ENCODE assay signal across 1 cellular context in genomic region chr11:96145163-96145585, GRCh38.
TF ChIP-seq lines count a peak whose summit lies in the region.

No MANE protein-coding gene starts in this region.

TF ChIP-seq in HepG2, 621 proteins besides CTCF, POLR2A, EP300 and RAD21 (continued from another document and continues in another):
- TF ChIP-seq ZNF362 (CRISPR knock-in tag; IDR thresholded peaks at IDR 0.05; ENCODE audit: borderline replicate concordance): no peak
- TF ChIP-seq ZFX (CRISPR knock-in tag; IDR thresholded peaks at IDR 0.05; ENCODE audit: low read depth): no peak
- TF ChIP-seq NR2C2 (CRISPR knock-in tag; IDR thresholded peaks at IDR 0.05; ENCODE audit: borderline replicate concordance): no peak
- TF ChIP-seq, protein P1, sequence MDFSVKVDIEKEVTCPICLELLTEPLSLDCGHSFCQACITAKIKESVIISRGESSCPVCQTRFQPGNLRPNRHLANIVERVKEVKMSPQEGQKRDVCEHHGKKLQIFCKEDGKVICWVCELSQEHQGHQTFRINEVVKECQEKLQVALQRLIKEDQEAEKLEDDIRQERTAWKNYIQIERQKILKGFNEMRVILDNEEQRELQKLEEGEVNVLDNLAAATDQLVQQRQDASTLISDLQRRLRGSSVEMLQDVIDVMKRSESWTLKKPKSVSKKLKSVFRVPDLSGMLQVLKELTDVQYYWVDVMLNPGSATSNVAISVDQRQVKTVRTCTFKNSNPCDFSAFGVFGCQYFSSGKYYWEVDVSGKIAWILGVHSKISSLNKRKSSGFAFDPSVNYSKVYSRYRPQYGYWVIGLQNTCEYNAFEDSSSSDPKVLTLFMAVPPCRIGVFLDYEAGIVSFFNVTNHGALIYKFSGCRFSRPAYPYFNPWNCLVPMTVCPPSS (IDR thresholded peaks at IDR 0.05): no peak
- no peak for TF ChIP-seq RBM22 (optimal IDR thresholded peaks at IDR 0.05; ENCODE audit: low read length)
- no peak for TF ChIP-seq HOXA9 (CRISPR knock-in tag; IDR thresholded peaks at IDR 0.05; ENCODE audit: borderline replicate concordance)
- TF ChIP-seq ZNF543 (CRISPR knock-in tag; IDR thresholded peaks at IDR 0.05): no peak
- TF ChIP-seq, protein P2, sequence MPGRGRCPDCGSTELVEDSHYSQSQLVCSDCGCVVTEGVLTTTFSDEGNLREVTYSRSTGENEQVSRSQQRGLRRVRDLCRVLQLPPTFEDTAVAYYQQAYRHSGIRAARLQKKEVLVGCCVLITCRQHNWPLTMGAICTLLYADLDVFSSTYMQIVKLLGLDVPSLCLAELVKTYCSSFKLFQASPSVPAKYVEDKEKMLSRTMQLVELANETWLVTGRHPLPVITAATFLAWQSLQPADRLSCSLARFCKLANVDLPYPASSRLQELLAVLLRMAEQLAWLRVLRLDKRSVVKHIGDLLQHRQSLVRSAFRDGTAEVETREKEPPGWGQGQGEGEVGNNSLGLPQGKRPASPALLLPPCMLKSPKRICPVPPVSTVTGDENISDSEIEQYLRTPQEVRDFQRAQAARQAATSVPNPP (CRISPR knock-in tag; IDR thresholded peaks at IDR 0.05): no peak
- TF ChIP-seq ZBTB3 (CRISPR knock-in tag; IDR thresholded peaks at IDR 0.05; ENCODE audit: borderline replicate concordance, low read depth): no peak
- peak; percentile 89 for TF ChIP-seq TFE3 (CRISPR knock-in tag; IDR thresholded peaks at IDR 0.05)
- no peak for TF ChIP-seq ZNF235 (CRISPR knock-in tag; IDR thresholded peaks at IDR 0.05; ENCODE audit: borderline replicate concordance)
- no peak for TF ChIP-seq HDAC6 (IDR thresholded peaks at IDR 0.05; ENCODE audit: low read depth, low read length)
- TF ChIP-seq, protein P3, sequence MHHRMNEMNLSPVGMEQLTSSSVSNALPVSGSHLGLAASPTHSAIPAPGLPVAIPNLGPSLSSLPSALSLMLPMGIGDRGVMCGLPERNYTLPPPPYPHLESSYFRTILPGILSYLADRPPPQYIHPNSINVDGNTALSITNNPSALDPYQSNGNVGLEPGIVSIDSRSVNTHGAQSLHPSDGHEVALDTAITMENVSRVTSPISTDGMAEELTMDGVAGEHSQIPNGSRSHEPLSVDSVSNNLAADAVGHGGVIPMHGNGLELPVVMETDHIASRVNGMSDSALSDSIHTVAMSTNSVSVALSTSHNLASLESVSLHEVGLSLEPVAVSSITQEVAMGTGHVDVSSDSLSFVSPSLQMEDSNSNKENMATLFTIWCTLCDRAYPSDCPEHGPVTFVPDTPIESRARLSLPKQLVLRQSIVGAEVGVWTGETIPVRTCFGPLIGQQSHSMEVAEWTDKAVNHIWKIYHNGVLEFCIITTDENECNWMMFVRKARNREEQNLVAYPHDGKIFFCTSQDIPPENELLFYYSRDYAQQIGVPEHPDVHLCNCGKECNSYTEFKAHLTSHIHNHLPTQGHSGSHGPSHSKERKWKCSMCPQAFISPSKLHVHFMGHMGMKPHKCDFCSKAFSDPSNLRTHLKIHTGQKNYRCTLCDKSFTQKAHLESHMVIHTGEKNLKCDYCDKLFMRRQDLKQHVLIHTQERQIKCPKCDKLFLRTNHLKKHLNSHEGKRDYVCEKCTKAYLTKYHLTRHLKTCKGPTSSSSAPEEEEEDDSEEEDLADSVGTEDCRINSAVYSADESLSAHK (CRISPR knock-in tag; IDR thresholded peaks at IDR 0.05; ENCODE audit: borderline replicate concordance): no peak
- no peak for TF ChIP-seq ZNF333 (CRISPR knock-in tag; IDR thresholded peaks at IDR 0.05; ENCODE audit: borderline replicate concordance)
- 0 out of 2 replicates have a peak, but pooled peaks have one; percentile 32 for TF ChIP-seq ZNF331 (CRISPR knock-in tag; IDR thresholded peaks at IDR 0.05)
- TF ChIP-seq GTF3A (CRISPR knock-in tag; conservative IDR thresholded peaks at IDR 0.05): no peak
- TF ChIP-seq, protein P4, sequence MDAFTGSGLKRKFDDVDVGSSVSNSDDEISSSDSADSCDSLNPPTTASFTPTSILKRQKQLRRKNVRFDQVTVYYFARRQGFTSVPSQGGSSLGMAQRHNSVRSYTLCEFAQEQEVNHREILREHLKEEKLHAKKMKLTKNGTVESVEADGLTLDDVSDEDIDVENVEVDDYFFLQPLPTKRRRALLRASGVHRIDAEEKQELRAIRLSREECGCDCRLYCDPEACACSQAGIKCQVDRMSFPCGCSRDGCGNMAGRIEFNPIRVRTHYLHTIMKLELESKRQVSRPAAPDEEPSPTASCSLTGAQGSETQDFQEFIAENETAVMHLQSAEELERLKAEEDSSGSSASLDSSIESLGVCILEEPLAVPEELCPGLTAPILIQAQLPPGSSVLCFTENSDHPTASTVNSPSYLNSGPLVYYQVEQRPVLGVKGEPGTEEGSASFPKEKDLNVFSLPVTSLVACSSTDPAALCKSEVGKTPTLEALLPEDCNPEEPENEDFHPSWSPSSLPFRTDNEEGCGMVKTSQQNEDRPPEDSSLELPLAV (CRISPR knock-in tag; conservative IDR thresholded peaks at IDR 0.05; ENCODE audit: low read depth): no peak
- TF ChIP-seq ZBTB39 (CRISPR knock-in tag; IDR thresholded peaks at IDR 0.05): no peak
- no peak for TF ChIP-seq MLXIP (CRISPR knock-in tag; IDR thresholded peaks at IDR 0.05; ENCODE audit: borderline replicate concordance)
- no peak for TF ChIP-seq ZNF350 (CRISPR knock-in tag; IDR thresholded peaks at IDR 0.05; ENCODE audit: borderline replicate concordance, low read depth)
- no peak for TF ChIP-seq RERE (CRISPR knock-in tag; IDR thresholded peaks at IDR 0.05; ENCODE audit: low read depth)
- no peak for TF ChIP-seq ZUFSP (CRISPR knock-in tag; IDR thresholded peaks at IDR 0.05; ENCODE audit: borderline replicate concordance)
- TF ChIP-seq MTA1 (CRISPR knock-in tag; IDR thresholded peaks at IDR 0.05; ENCODE audit: borderline replicate concordance): no peak
- TF ChIP-seq TSC22D2 (CRISPR knock-in tag; IDR thresholded peaks at IDR 0.05; ENCODE audit: borderline replicate concordance): no peak
- TF ChIP-seq ZSCAN31 (CRISPR knock-in tag; IDR thresholded peaks at IDR 0.05; ENCODE audit: low read depth): no peak
- TF ChIP-seq ZNF512B (CRISPR knock-in tag; IDR thresholded peaks at IDR 0.05; ENCODE audit: borderline replicate concordance): no peak
